Comparison of ENCODE assay signal across 2 cellular contexts in the genomic region with DNA sequence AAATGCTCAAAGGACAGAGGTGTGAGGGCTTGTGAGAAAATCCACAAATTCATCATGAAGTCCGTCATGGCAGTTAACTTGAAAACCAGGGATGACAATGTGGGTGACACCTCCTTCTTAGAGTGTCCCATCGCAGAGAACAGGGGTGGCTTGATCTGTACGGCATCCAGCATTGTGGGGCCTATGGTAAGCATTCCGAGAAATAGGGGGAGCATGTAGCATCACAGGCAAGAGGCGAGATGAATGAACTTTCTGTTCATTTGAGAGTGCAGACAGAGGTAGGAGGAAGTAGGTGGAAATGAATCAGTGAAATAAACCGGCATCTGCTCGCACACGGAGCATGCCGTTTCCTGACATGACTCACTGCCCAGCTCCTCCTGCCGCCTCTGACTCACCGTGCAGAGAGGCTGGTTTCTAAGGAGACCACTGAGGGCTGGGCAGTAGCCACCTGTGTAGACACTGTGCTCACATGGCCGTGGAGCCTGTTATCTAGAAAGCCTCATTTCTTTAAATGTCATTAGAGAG.
A peak's percentile ranks its signal among the peaks of the same experiment; 100 is the strongest.
TF ChIP-seq lines count a peak whose summit lies in the region.

No MANE protein-coding gene starts in this region.

TF ChIP-seq in IMR-90, 13 proteins besides CTCF, POLR2A, EP300 and RAD21 (continued from another document):
- TF ChIP-seq, protein P1, sequence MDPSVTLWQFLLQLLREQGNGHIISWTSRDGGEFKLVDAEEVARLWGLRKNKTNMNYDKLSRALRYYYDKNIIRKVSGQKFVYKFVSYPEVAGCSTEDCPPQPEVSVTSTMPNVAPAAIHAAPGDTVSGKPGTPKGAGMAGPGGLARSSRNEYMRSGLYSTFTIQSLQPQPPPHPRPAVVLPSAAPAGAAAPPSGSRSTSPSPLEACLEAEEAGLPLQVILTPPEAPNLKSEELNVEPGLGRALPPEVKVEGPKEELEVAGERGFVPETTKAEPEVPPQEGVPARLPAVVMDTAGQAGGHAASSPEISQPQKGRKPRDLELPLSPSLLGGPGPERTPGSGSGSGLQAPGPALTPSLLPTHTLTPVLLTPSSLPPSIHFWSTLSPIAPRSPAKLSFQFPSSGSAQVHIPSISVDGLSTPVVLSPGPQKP (IDR thresholded peaks at IDR 0.05; ENCODE audit: borderline replicate concordance, low read depth, low read length): no peak
- TF ChIP-seq MXI1 (IDR thresholded peaks at IDR 0.05; ENCODE audit: borderline replicate concordance, low read depth, low read length) (peak; percentile 94), RCOR1 (IDR thresholded peaks at IDR 0.05; ENCODE audit: insufficient replicate concordance, low read length) (no peak), MAFK (IDR thresholded peaks at IDR 0.05; ENCODE audit: low read depth, low read length) (no peak), MAZ (IDR thresholded peaks at IDR 0.05; ENCODE audit: borderline replicate concordance, low read depth, low read length) (no peak), NFE2L2 (IDR thresholded peaks at IDR 0.05; ENCODE audit: low read depth, low read length) (no peak; the same call in 1 of the 2 replicates), FOS (IDR thresholded peaks at IDR 0.05; ENCODE audit: low read depth, low read length) (peak; percentile 98), CEBPB (IDR thresholded peaks at IDR 0.05; ENCODE audit: low read depth, low read length) (no peak), CHD1 (IDR thresholded peaks at IDR 0.05; ENCODE audit: low read depth, low read length) (no peak), SMC3 (IDR thresholded peaks at IDR 0.05; ENCODE audit: low read depth, low read length) (no peak)
- TF ChIP-seq, protein P2, sequence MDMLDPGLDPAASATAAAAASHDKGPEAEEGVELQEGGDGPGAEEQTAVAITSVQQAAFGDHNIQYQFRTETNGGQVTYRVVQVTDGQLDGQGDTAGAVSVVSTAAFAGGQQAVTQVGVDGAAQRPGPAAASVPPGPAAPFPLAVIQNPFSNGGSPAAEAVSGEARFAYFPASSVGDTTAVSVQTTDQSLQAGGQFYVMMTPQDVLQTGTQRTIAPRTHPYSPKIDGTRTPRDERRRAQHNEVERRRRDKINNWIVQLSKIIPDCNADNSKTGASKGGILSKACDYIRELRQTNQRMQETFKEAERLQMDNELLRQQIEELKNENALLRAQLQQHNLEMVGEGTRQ (IDR thresholded peaks at IDR 0.05; ENCODE audit: low read depth, low read length): peak; percentile 49; the same call in 1 of the 2 replicates
TF ChIP-seq in IMR-90: peak in this region for 4.

TF ChIP-seq in liver, 16 proteins besides CTCF, POLR2A, EP300 and RAD21:
- TF ChIP-seq, protein P3, sequence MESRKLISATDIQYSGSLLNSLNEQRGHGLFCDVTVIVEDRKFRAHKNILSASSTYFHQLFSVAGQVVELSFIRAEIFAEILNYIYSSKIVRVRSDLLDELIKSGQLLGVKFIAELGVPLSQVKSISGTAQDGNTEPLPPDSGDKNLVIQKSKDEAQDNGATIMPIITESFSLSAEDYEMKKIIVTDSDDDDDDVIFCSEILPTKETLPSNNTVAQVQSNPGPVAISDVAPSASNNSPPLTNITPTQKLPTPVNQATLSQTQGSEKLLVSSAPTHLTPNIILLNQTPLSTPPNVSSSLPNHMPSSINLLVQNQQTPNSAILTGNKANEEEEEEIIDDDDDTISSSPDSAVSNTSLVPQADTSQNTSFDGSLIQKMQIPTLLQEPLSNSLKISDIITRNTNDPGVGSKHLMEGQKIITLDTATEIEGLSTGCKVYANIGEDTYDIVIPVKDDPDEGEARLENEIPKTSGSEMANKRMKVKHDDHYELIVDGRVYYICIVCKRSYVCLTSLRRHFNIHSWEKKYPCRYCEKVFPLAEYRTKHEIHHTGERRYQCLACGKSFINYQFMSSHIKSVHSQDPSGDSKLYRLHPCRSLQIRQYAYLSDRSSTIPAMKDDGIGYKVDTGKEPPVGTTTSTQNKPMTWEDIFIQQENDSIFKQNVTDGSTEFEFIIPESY (IDR thresholded peaks at IDR 0.05): no peak
- TF ChIP-seq JUND (IDR thresholded peaks at IDR 0.05): peak; percentile 62 to 74
- TF ChIP-seq, protein P4, sequence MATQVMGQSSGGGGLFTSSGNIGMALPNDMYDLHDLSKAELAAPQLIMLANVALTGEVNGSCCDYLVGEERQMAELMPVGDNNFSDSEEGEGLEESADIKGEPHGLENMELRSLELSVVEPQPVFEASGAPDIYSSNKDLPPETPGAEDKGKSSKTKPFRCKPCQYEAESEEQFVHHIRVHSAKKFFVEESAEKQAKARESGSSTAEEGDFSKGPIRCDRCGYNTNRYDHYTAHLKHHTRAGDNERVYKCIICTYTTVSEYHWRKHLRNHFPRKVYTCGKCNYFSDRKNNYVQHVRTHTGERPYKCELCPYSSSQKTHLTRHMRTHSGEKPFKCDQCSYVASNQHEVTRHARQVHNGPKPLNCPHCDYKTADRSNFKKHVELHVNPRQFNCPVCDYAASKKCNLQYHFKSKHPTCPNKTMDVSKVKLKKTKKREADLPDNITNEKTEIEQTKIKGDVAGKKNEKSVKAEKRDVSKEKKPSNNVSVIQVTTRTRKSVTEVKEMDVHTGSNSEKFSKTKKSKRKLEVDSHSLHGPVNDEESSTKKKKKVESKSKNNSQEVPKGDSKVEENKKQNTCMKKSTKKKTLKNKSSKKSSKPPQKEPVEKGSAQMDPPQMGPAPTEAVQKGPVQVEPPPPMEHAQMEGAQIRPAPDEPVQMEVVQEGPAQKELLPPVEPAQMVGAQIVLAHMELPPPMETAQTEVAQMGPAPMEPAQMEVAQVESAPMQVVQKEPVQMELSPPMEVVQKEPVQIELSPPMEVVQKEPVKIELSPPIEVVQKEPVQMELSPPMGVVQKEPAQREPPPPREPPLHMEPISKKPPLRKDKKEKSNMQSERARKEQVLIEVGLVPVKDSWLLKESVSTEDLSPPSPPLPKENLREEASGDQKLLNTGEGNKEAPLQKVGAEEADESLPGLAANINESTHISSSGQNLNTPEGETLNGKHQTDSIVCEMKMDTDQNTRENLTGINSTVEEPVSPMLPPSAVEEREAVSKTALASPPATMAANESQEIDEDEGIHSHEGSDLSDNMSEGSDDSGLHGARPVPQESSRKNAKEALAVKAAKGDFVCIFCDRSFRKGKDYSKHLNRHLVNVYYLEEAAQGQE (IDR thresholded peaks at IDR 0.05): no peak
